In the genomic region with DNA sequence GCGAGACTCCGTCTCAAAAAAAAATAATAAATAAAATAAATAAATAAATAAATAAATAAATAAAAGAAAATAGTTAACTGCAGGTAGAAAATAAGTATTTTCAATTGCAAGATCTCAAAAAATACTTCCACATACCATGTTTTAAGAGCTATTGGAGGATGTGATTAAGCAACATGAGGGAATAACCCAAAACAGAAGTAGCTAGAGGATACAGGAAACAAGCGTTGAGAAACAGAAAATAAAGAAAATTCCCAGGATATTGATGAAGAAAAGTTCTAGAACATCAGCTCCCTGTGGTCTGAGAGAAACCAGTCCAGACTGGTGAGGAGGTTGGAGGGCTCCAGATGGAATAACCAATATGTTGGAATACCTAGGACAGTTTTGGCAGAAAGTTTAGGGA, we compare ENCODE assay signal across 24 cellular contexts.
"Had no signal": no experiment of that assay in that cellular context is flagged by ENCODE, and none has a peak within 500 bp of the region (broad histone marks: within the 10 kb centered on the region; RNA-seq: fewer than 3 reads in every experiment).

No MANE protein-coding gene starts in this region.

- H3K27me3 ChIP-seq: esophagus muscularis mucosa, gastrocnemius medialis, heart right ventricle, left lung had no signal

- DNase-seq: dermis blood vessel endothelial cell; dorsolateral prefrontal cortex; effector CD4-positive, alpha-beta T cell; effector memory CD4-positive, alpha-beta T cell; foreskin fibroblast; foreskin melanocyte; gastrocnemius medialis; glutamatergic neuron; head of caudate nucleus; heart right ventricle; hippocampal formation; left cardiac atrium; left lung; left ventricle myocardium superior; lower lobe of right lung; mesenchymal stem cell; mucosa of descending colon; naive B cell had no signal

- H3K27ac ChIP-seq: coronary artery, dorsolateral prefrontal cortex, esophagus muscularis mucosa, gastrocnemius medialis, heart right ventricle, left lung, lower lobe of right lung had no signal

- FAIRE-seq: colon, endothelial cell of umbilical vein, islet of Langerhans, keratinocyte had no signal

- H3K4me1 ChIP-seq: esophagus muscularis mucosa, gastrocnemius medialis, heart right ventricle, left lung, lower lobe of right lung had no signal

- ATAC-seq: gastrocnemius medialis, heart right ventricle, left cardiac atrium, left lung, left ventricle myocardium superior, lower lobe of right lung, mucosa of descending colon had no signal

- H3K36me3 ChIP-seq: esophagus muscularis mucosa, gastrocnemius medialis, heart right ventricle, left lung, lower lobe of right lung had no signal

- H3K4me3 ChIP-seq: coronary artery, dorsolateral prefrontal cortex, esophagus muscularis mucosa, gastrocnemius medialis, heart right ventricle, left lung, lower lobe of right lung, mucosa of descending colon had no signal

- H3K9me3 ChIP-seq: esophagus muscularis mucosa, gastrocnemius medialis, lower lobe of right lung, mucosa of descending colon had no signal
